ENCODE assay signal across 23 cellular contexts in the genomic region with DNA sequence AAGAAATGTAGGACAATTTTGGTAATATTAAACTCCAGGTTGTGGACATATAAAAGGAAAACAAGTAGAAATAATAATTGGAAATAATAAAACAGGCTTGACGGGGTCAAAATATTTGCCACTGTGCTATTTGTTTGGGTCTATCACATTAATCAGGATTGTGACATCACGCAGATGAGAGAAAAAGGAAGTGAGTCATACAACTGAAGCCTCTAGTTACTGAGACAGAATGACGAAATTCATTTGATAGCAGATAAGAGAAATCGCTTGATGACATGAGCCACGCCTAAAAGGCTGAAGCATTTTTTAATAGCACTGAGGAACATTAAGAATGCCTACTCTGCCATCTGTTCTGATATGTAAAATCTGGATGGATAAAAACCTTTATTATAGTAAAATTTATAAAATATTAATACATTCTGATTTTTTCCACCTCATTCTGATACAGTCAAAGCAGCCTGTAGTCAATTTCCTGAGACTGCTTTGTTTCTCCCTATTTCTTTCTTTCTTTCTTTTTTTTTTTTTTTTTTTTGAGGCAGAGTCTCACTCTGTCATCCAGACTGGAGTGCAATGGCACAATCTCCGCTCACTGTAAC.
DNase-seq lines count a peak whose midpoint lies in the region; ATAC-seq lines count a peak whose summit lies in the region.
"Had no signal": no experiment of that assay in that cellular context is flagged by ENCODE, and none has a peak within 500 bp of the region (broad histone marks: within the 10 kb centered on the region; RNA-seq: fewer than 3 reads in every experiment).

No MANE protein-coding gene starts in this region.

- peaks cover 0 to 2% (median 0%) of the 10 kb centered on the region in 11 donors for H3K9me3 Mint-ChIP-seq in naive thymus-derived CD4-positive, alpha-beta T cell
- H3K9me3 Mint-ChIP-seq: activated CD4-positive, alpha-beta T cell treated with anti-CD3 and anti-CD28 coated beads, Interleukin-2, amount 10 ng/mL, durations not matched to agents 24 days and 14 days; endodermal cell; nephron progenitor cell; T-helper 2 cell treated with Interferon-gamma antibody and Interleukin-4, amounts not matched to agents 5 μg/mL and 100 μg/mL, for 36 hours had no signal

- POLR2A ChIA-PET in naive thymus-derived CD4-positive, alpha-beta T cell (lab: Charles Lee), result no interaction called here

- in situ Hi-C loops in G401 (cut with HindIII; ENCODE audit: low sequenced_read_pairs), result no loop called here

- no peak overlapping the region for H3K27ac ChIP-seq in naive thymus-derived CD4-positive, alpha-beta T cell (ENCODE audit: low read depth, low read length)
- H3K27ac ChIP-seq: 22Rv1, ascending aorta, BLaER1, prostate gland had no signal

- no peaks in the 10 kb centered on the region for H3K27me3 Mint-ChIP-seq in naive thymus-derived CD4-positive, alpha-beta T cell
- H3K27me3 Mint-ChIP-seq: activated CD4-positive, alpha-beta T cell treated with anti-CD3 and anti-CD28 coated beads, Interleukin-2, amount 10 ng/mL, durations not matched to agents 24 days and 14 days had no signal

- H3K36me3 Mint-ChIP-seq in naive thymus-derived CD4-positive, alpha-beta T cell, result no peaks in the 10 kb centered on the region
- H3K36me3 Mint-ChIP-seq: stimulated activated effector memory CD8-positive, alpha-beta T cell treated with anti-CD3 and anti-CD28 coated beads, Interleukin-12 subunit alpha, Interleukin-12 subunit beta, amount 100 ng/mL, for 72 hours had no signal

- DNase-seq in NCI-H82 (lab: John Stamatoyannopoulos, UW) (peak; percentile 21), NCI-H82 treated with DMSO at 0.1 percent for 48 hours (lab: John Stamatoyannopoulos, UW; ENCODE audit: unreplicated experiment) (no peak), LHCN-M2 (ENCODE audit: low read depth) (peak; percentile 1), RKO (ENCODE audit: low spot score) (peak; percentile 37), iris pigment epithelial cell (ENCODE audit: low read depth) (peak; percentile 8), NCI-H1417 (lab: John Stamatoyannopoulos, UW) (no peak), G401 (ENCODE audit: low spot score) (no peak)
- DNase-seq in naive thymus-derived CD4-positive, alpha-beta T cell, result no peak
- DNase-seq: activated CD4-positive, alpha-beta T cell treated with anti-CD3 and anti-CD28 coated beads, Interleukin-2, amount 10 ng/mL, durations not matched to agents 24 days and 14 days; activated naive CD4-positive, alpha-beta T cell; endodermal cell; kidney glomerular epithelial cell; NCI-H2081 treated with DMSO at 0.1 percent for 48 hours; NCI-H69; nephron progenitor cell; stimulated activated CD4-positive, alpha-beta T cell treated with anti-CD3 and anti-CD28 coated beads, Interleukin-12 subunit alpha, Interleukin-12 subunit beta, amount 100 ng/mL, for 4 hours had no signal

- H3K36me3 ChIP-seq in naive thymus-derived CD4-positive, alpha-beta T cell (ENCODE audit: control insufficient read depth in 2 of 3, insufficient read depth in 3 of 3, low read length in 3 of 3), result no peaks in the 10 kb centered on the region
- H3K36me3 ChIP-seq: ascending aorta, BLaER1, prostate gland had no signal

- intact Hi-C loops in naive thymus-derived CD4-positive, alpha-beta T cell (cut with micrococcal nuclease), result no loop called here

- no peak overlapping the region for H3K4me3 ChIP-seq in naive thymus-derived CD4-positive, alpha-beta T cell (ENCODE audit: low read length)
- H3K4me3 ChIP-seq: ascending aorta, BLaER1, prostate gland had no signal

- H3K27ac Mint-ChIP-seq in naive thymus-derived CD4-positive, alpha-beta T cell, result no peak overlapping the region
- H3K27ac Mint-ChIP-seq: activated CD4-positive, alpha-beta T cell treated with anti-CD3 and anti-CD28 coated beads, Interleukin-2, amount 10 ng/mL, durations not matched to agents 24 days and 14 days; endodermal cell; nephron progenitor cell; stimulated activated effector memory CD8-positive, alpha-beta T cell treated with anti-CD3 and anti-CD28 coated beads, Interleukin-12 subunit alpha, Interleukin-12 subunit beta, amount 100 ng/mL, for 72 hours; T-helper 2 cell treated with Interferon-gamma antibody and Interleukin-4, amounts not matched to agents 5 μg/mL and 100 μg/mL, for 36 hours had no signal

- CTCF ChIA-PET in naive thymus-derived CD4-positive, alpha-beta T cell (lab: Charles Lee), result no interaction called here

- no peaks in the 10 kb centered on the region for H3K4me1 ChIP-seq in naive thymus-derived CD4-positive, alpha-beta T cell (ENCODE audit: control insufficient read depth in 2 of 2, insufficient read depth in 2 of 2, low read length in 2 of 2)
- H3K4me1 ChIP-seq: ascending aorta, BLaER1, prostate gland had no signal

- ATAC-seq in naive thymus-derived CD4-positive, alpha-beta T cell, result no peak
- ATAC-seq: Right ventricle myocardium inferior; stimulated activated effector memory CD8-positive, alpha-beta T cell treated with anti-CD3 and anti-CD28 coated beads, Interleukin-12 subunit alpha, Interleukin-12 subunit beta, amount 100 ng/mL, for 72 hours had no signal

- no peaks in the 10 kb centered on the region for H3K9me3 ChIP-seq in naive thymus-derived CD4-positive, alpha-beta T cell (ENCODE audit: control insufficient read depth in 2 of 3, low read length in 3 of 3)
- H3K9me3 ChIP-seq: ascending aorta, BLaER1, prostate gland had no signal

- no peak overlapping the region for H3K4me3 Mint-ChIP-seq in naive thymus-derived CD4-positive, alpha-beta T cell
- H3K4me3 Mint-ChIP-seq: activated CD4-positive, alpha-beta T cell treated with anti-CD3 and anti-CD28 coated beads, Interleukin-2, amount 10 ng/mL, durations not matched to agents 24 days and 14 days; endodermal cell; nephron progenitor cell; stimulated activated effector memory CD8-positive, alpha-beta T cell treated with anti-CD3 and anti-CD28 coated beads, Interleukin-12 subunit alpha, Interleukin-12 subunit beta, amount 100 ng/mL, for 72 hours; T-helper 2 cell treated with Interferon-gamma antibody and Interleukin-4, amounts not matched to agents 5 μg/mL and 100 μg/mL, for 36 hours had no signal

- H3K27me3 ChIP-seq in naive thymus-derived CD4-positive, alpha-beta T cell (ENCODE audit: control insufficient read depth in 2 of 2, insufficient read depth in 2 of 2, low read length in 2 of 2), result no peaks in the 10 kb centered on the region
- H3K27me3 ChIP-seq: ascending aorta, BLaER1 had no signal

- no peaks in the 10 kb centered on the region for H3K4me1 Mint-ChIP-seq in naive thymus-derived CD4-positive, alpha-beta T cell
- H3K4me1 Mint-ChIP-seq: activated CD4-positive, alpha-beta T cell treated with anti-CD3 and anti-CD28 coated beads, Interleukin-2, amount 10 ng/mL, durations not matched to agents 24 days and 14 days; nephron progenitor cell; stimulated activated effector memory CD8-positive, alpha-beta T cell treated with anti-CD3 and anti-CD28 coated beads, Interleukin-12 subunit alpha, Interleukin-12 subunit beta, amount 100 ng/mL, for 72 hours had no signal

Comparison
In these comparisons a context has a peak if more than half of its experiments do, and no peak if none do; other contexts are left out.
1. DNase-seq: peak in NCI-H82 (single experiment), LHCN-M2 (single experiment), RKO (single experiment) and iris pigment epithelial cell (single experiment); none in NCI-H82 treated with DMSO at 0.1 percent for 48 hours (single experiment), NCI-H1417 (0 of 3), G401 (single experiment) and naive thymus-derived CD4-positive, alpha-beta T cell (0 of 9).